In the genomic region with DNA sequence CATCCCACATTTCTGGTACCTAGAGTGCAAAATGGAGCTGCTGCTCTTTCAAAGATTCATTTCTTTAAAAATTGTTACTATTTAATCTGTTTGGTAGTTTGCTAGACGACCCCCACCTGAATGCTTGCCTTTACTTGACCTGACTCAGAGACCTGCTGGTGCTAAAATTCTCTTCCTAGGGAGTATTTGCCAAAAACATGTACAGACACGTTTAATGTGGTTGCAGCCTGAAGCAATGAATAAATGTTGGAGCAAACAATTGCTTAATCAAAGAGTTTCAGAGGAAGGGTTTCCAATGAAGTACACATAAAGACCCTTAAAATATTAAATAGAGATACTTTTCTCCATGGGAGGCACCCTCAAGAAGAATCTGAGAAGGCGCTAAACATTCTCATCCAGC, we compare ENCODE assay signal across 16 cellular contexts.
A peak's percentile ranks its signal among the peaks of the same experiment; 100 is the strongest.
DNase-seq lines count a peak whose midpoint lies in the region; ATAC-seq and TF ChIP-seq lines count a peak whose summit lies in the region.
"Had no signal": no experiment of that assay in that cellular context is flagged by ENCODE, and none has a peak within 500 bp of the region (broad histone marks: within the 10 kb centered on the region; RNA-seq: fewer than 3 reads in every experiment).

No MANE protein-coding gene starts in this region.

- no peaks in the 10 kb centered on the region for H3K4me1 Mint-ChIP-seq in activated CD4-positive, alpha-beta T cell treated with anti-CD3 and anti-CD28 coated beads, Interleukin-2, amount 10 ng/mL, durations not matched to agents 7 days and 5 days

- H3K4me2 ChIP-seq in hepatocyte = peak overlapping the region; percentile 49
- H3K4me2 ChIP-seq: KMS-11 had no signal

- POLR2A ChIA-PET in activated CD4-positive, alpha-beta T cell treated with anti-CD3 and anti-CD28 coated beads, Interleukin-2, amount 10 ng/mL, durations not matched to agents 7 days and 5 days (lab: Charles Lee) = no interaction called here

- H3K27ac ChIP-seq in SJSA1 = peak overlapping the region; percentile 90
- H3K27ac ChIP-seq in hepatocyte = no peak overlapping the region
- H3K27ac ChIP-seq: C4-2B, HL-60, KMS-11 had no signal

- 50% methylated on average over 3 of the region's 3 CpGs for WGBS in hepatocyte (ENCODE audit: low lambda C conversion rate, missing lambda C conversion rate)

- H3K9me2 ChIP-seq in hepatocyte (replicated peaks; ENCODE audit: insufficient read depth) = no peaks in the 10 kb centered on the region

- H3K9me3 Mint-ChIP-seq in activated CD4-positive, alpha-beta T cell treated with anti-CD3 and anti-CD28 coated beads, Interleukin-2, amount 10 ng/mL, durations not matched to agents 7 days and 5 days = no peaks in the 10 kb centered on the region

- no peak overlapping the region for H3K4me3 Mint-ChIP-seq in activated CD4-positive, alpha-beta T cell treated with anti-CD3 and anti-CD28 coated beads, Interleukin-2, amount 10 ng/mL, durations not matched to agents 7 days and 5 days
- H3K4me3 Mint-ChIP-seq: HFFc6; T-helper 1 cell treated with Interleukin-12 subunit alpha and Interleukin-12 subunit beta and Interleukin-4 antibody, amounts not matched to agents 30 μg/mL and 1 μg/mL, for 36 hours had no signal

- no peak overlapping the region for H2AFZ ChIP-seq in hepatocyte

- TF ChIP-seq CTCF in hepatocyte (IDR thresholded peaks at IDR 0.05; ENCODE audit: poor library complexity) = no peak

- DNase-seq in DMS79 treated with DMSO at 0.1 percent for 48 hours (lab: John Stamatoyannopoulos, UW) (peak; percentile 68), NCI-H146 treated with DMSO at 0.1 percent for 48 hours (lab: John Stamatoyannopoulos, UW; ENCODE audit: unreplicated experiment) (peak; percentile 31), SJSA1 (ENCODE audit: low read depth in 1 of 2, low spot score in 2 of 2) (no peak), hepatocyte (ENCODE audit: low spot score) (no peak), putamen (ENCODE audit: low spot score) (no peak)
- no peak for DNase-seq in activated CD4-positive, alpha-beta T cell treated with anti-CD3 and anti-CD28 coated beads, Interleukin-2, amount 10 ng/mL, durations not matched to agents 7 days and 5 days
- DNase-seq: AML-193, H7, HFFc6, NCI-H187, NCI-H2171 had no signal

- H3K27me3 Mint-ChIP-seq in activated CD4-positive, alpha-beta T cell treated with anti-CD3 and anti-CD28 coated beads, Interleukin-2, amount 10 ng/mL, durations not matched to agents 7 days and 5 days = no peaks in the 10 kb centered on the region

- no peak overlapping the region for H3K4me3 ChIP-seq in SJSA1
- H3K4me3 ChIP-seq in hepatocyte = no peak overlapping the region

- H3K79me2 ChIP-seq in hepatocyte = no peaks in the 10 kb centered on the region

- H3K27ac Mint-ChIP-seq in activated CD4-positive, alpha-beta T cell treated with anti-CD3 and anti-CD28 coated beads, Interleukin-2, amount 10 ng/mL, durations not matched to agents 7 days and 5 days = no peak overlapping the region
- H3K27ac Mint-ChIP-seq: HFFc6; T-helper 1 cell treated with Interleukin-12 subunit alpha and Interleukin-12 subunit beta and Interleukin-4 antibody, amounts not matched to agents 30 μg/mL and 1 μg/mL, for 36 hours had no signal

- no peaks in the 10 kb centered on the region for H3K9me3 ChIP-seq in SJSA1 (replicated peaks)
- no peaks in the 10 kb centered on the region for H3K9me3 ChIP-seq in hepatocyte (ENCODE audit: low read depth)

- peaks cover 20% of the 10 kb centered on the region for H3K4me1 ChIP-seq in SJSA1 (replicated peaks)
- H3K4me1 ChIP-seq in hepatocyte (ENCODE audit: insufficient read depth) = peaks cover 9% of the 10 kb centered on the region

- H4K20me1 ChIP-seq in hepatocyte (ENCODE audit: insufficient read depth, poor library complexity, severe bottlenecking) = no peaks in the 10 kb centered on the region

- CTCF ChIA-PET in activated CD4-positive, alpha-beta T cell treated with anti-CD3 and anti-CD28 coated beads, Interleukin-2, amount 10 ng/mL, durations not matched to agents 7 days and 5 days (lab: Charles Lee) = no interaction called here

- no peak for ATAC-seq in HG03432 (IDR thresholded peaks at IDR 0.05; ENCODE audit: unreplicated experiment)

- no peaks in the 10 kb centered on the region for H3K36me3 Mint-ChIP-seq in activated CD4-positive, alpha-beta T cell treated with anti-CD3 and anti-CD28 coated beads, Interleukin-2, amount 10 ng/mL, durations not matched to agents 7 days and 5 days (ENCODE audit: low read depth)

- H3K27me3 ChIP-seq in SJSA1 (replicated peaks) = no peaks in the 10 kb centered on the region
- H3K27me3 ChIP-seq in hepatocyte = no peaks in the 10 kb centered on the region

- H3K36me3 ChIP-seq in SJSA1 (no peaks in the 10 kb centered on the region), hepatocyte (replicated peaks; ENCODE audit: insufficient read depth, low read depth) (no peaks in the 10 kb centered on the region)

Comparison
In these comparisons a context has a peak if more than half of its experiments do, and no peak if none do; other contexts are left out.
1. DNase-seq: peak in DMS79 treated with DMSO at 0.1 percent for 48 hours (single experiment) and NCI-H146 treated with DMSO at 0.1 percent for 48 hours (single experiment); none in SJSA1 (0 of 2), hepatocyte (single experiment), activated CD4-positive, alpha-beta T cell treated with anti-CD3 and anti-CD28 coated beads, Interleukin-2, amount 10 ng/mL, durations not matched to agents 7 days and 5 days (single experiment) and putamen (single experiment).